ENCODE assay signal across 2 cellular contexts in the genomic region with DNA sequence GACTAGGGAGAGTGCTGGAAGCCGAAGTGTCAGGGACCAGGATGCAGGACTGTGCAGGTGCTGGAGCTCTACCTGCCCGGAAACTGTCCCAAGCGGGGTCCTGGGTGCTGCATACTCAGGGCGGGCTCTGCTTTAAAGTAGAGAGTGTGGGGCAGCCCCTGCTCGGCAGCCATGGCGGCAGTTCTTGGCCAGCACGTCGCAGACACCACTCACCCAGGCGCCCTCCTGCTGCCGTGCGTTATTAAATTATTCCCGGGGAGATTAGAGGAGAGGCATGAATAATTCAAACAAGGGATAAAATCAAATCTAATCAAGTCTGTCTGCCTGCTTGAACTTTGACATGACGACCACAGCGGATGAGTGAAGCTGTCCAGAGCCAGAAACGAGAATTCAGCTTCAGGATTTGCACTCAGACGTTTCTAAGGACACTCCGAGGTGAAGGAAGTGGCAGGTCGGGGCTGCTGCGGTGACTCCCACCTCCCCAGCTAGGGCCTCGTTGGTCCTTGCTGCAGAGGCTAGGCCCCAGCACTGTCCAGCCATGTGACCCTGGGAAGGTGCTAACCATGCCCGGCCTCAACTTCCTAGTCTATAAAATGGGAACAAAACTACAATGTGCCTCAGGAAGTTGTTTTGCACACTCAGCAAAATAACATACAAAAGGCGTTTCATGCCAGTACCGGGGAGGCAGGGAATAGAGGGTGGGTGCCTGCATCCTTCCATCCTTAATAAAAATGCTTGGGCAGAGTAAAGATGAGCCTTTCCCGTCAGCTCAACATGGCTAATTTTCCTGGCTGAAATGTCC.
A peak's percentile ranks its signal among the peaks of the same experiment; 100 is the strongest.
TF ChIP-seq lines count a peak whose summit lies in the region.

No MANE protein-coding gene starts in this region.

TF ChIP-seq in IMR-90, 13 proteins besides CTCF, POLR2A, EP300 and RAD21:
- TF ChIP-seq FOS (IDR thresholded peaks at IDR 0.05; ENCODE audit: low read depth, low read length) (no peak), MAFK (IDR thresholded peaks at IDR 0.05; ENCODE audit: low read depth, low read length) (peak; percentile 96)
TF ChIP-seq in IMR-90: peak in this region for 1.

TF ChIP-seq in K562, 482 proteins besides CTCF, POLR2A, EP300 and RAD21 (continues in another document):
- peak; percentile 88 for TF ChIP-seq C11orf30 (IDR thresholded peaks at IDR 0.05; ENCODE audit: low read depth)
- no peak for TF ChIP-seq ZNF311 (CRISPR knock-in tag; IDR thresholded peaks at IDR 0.05)
- TF ChIP-seq MEIS2 (IDR thresholded peaks at IDR 0.05; ENCODE audit: partially characterized antibody) = no peak
- no peak for TF ChIP-seq RCOR1 (IDR thresholded peaks at IDR 0.05; ENCODE audit: borderline replicate concordance in 1 of 2, low read depth in 2 of 2, low read length in 2 of 2)
- TF ChIP-seq, protein P1, sequence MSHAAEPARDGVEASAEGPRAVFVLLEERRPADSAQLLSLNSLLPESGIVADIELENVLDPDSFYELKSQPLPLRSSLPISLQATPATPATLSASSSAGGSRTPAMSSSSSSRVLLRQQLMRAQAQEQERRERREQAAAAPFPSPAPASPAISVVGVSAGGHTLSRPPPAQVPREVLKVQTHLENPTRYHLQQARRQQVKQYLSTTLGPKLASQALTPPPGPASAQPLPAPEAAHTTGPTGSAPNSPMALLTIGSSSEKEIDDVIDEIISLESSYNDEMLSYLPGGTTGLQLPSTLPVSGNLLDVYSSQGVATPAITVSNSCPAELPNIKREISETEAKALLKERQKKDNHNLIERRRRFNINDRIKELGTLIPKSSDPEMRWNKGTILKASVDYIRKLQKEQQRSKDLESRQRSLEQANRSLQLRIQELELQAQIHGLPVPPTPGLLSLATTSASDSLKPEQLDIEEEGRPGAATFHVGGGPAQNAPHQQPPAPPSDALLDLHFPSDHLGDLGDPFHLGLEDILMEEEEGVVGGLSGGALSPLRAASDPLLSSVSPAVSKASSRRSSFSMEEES (CRISPR knock-in tag; IDR thresholded peaks at IDR 0.05) = no peak
- TF ChIP-seq SMARCB1 (IDR thresholded peaks at IDR 0.05; ENCODE audit: insufficient read length, low read depth) = no peak
- no peak for TF ChIP-seq NR4A1 (CRISPR knock-in tag; IDR thresholded peaks at IDR 0.05)
- no peak for TF ChIP-seq NR4A1 (tag; IDR thresholded peaks at IDR 0.05)
- TF ChIP-seq MAFK (IDR thresholded peaks at IDR 0.05; ENCODE audit: low read length) = peak; percentile 91
- peak; percentile 88 for TF ChIP-seq MAFG (tag; conservative IDR thresholded peaks at IDR 0.05)
- no peak for TF ChIP-seq ZC3H8 (IDR thresholded peaks at IDR 0.05)
- TF ChIP-seq, protein P2, sequence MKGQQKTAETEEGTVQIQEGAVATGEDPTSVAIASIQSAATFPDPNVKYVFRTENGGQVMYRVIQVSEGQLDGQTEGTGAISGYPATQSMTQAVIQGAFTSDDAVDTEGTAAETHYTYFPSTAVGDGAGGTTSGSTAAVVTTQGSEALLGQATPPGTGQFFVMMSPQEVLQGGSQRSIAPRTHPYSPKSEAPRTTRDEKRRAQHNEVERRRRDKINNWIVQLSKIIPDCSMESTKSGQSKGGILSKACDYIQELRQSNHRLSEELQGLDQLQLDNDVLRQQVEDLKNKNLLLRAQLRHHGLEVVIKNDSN (CRISPR knock-in tag; IDR thresholded peaks at IDR 0.05) = no peak
- TF ChIP-seq, protein P3, sequence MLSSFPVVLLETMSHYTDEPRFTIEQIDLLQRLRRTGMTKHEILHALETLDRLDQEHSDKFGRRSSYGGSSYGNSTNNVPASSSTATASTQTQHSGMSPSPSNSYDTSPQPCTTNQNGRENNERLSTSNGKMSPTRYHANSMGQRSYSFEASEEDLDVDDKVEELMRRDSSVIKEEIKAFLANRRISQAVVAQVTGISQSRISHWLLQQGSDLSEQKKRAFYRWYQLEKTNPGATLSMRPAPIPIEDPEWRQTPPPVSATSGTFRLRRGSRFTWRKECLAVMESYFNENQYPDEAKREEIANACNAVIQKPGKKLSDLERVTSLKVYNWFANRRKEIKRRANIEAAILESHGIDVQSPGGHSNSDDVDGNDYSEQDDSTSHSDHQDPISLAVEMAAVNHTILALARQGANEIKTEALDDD (IDR thresholded peaks at IDR 0.05) = no peak
- TF ChIP-seq, protein P4, sequence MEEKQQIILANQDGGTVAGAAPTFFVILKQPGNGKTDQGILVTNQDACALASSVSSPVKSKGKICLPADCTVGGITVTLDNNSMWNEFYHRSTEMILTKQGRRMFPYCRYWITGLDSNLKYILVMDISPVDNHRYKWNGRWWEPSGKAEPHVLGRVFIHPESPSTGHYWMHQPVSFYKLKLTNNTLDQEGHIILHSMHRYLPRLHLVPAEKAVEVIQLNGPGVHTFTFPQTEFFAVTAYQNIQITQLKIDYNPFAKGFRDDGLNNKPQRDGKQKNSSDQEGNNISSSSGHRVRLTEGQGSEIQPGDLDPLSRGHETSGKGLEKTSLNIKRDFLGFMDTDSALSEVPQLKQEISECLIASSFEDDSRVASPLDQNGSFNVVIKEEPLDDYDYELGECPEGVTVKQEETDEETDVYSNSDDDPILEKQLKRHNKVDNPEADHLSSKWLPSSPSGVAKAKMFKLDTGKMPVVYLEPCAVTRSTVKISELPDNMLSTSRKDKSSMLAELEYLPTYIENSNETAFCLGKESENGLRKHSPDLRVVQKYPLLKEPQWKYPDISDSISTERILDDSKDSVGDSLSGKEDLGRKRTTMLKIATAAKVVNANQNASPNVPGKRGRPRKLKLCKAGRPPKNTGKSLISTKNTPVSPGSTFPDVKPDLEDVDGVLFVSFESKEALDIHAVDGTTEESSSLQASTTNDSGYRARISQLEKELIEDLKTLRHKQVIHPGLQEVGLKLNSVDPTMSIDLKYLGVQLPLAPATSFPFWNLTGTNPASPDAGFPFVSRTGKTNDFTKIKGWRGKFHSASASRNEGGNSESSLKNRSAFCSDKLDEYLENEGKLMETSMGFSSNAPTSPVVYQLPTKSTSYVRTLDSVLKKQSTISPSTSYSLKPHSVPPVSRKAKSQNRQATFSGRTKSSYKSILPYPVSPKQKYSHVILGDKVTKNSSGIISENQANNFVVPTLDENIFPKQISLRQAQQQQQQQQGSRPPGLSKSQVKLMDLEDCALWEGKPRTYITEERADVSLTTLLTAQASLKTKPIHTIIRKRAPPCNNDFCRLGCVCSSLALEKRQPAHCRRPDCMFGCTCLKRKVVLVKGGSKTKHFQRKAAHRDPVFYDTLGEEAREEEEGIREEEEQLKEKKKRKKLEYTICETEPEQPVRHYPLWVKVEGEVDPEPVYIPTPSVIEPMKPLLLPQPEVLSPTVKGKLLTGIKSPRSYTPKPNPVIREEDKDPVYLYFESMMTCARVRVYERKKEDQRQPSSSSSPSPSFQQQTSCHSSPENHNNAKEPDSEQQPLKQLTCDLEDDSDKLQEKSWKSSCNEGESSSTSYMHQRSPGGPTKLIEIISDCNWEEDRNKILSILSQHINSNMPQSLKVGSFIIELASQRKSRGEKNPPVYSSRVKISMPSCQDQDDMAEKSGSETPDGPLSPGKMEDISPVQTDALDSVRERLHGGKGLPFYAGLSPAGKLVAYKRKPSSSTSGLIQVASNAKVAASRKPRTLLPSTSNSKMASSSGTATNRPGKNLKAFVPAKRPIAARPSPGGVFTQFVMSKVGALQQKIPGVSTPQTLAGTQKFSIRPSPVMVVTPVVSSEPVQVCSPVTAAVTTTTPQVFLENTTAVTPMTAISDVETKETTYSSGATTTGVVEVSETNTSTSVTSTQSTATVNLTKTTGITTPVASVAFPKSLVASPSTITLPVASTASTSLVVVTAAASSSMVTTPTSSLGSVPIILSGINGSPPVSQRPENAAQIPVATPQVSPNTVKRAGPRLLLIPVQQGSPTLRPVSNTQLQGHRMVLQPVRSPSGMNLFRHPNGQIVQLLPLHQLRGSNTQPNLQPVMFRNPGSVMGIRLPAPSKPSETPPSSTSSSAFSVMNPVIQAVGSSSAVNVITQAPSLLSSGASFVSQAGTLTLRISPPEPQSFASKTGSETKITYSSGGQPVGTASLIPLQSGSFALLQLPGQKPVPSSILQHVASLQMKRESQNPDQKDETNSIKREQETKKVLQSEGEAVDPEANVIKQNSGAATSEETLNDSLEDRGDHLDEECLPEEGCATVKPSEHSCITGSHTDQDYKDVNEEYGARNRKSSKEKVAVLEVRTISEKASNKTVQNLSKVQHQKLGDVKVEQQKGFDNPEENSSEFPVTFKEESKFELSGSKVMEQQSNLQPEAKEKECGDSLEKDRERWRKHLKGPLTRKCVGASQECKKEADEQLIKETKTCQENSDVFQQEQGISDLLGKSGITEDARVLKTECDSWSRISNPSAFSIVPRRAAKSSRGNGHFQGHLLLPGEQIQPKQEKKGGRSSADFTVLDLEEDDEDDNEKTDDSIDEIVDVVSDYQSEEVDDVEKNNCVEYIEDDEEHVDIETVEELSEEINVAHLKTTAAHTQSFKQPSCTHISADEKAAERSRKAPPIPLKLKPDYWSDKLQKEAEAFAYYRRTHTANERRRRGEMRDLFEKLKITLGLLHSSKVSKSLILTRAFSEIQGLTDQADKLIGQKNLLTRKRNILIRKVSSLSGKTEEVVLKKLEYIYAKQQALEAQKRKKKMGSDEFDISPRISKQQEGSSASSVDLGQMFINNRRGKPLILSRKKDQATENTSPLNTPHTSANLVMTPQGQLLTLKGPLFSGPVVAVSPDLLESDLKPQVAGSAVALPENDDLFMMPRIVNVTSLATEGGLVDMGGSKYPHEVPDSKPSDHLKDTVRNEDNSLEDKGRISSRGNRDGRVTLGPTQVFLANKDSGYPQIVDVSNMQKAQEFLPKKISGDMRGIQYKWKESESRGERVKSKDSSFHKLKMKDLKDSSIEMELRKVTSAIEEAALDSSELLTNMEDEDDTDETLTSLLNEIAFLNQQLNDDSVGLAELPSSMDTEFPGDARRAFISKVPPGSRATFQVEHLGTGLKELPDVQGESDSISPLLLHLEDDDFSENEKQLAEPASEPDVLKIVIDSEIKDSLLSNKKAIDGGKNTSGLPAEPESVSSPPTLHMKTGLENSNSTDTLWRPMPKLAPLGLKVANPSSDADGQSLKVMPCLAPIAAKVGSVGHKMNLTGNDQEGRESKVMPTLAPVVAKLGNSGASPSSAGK (IDR thresholded peaks at IDR 0.05) = no peak
- no peak for TF ChIP-seq ADNP (tag; IDR thresholded peaks at IDR 0.05)
- no peak for TF ChIP-seq SMARCC2 (IDR thresholded peaks at IDR 0.05; ENCODE audit: low read depth)
- TF ChIP-seq ZBTB12 (CRISPR knock-in tag; IDR thresholded peaks at IDR 0.05) = no peak
- no peak for TF ChIP-seq NR2F6 (CRISPR knock-in tag; IDR thresholded peaks at IDR 0.05)
- TF ChIP-seq ZBTB49 (CRISPR knock-in tag; IDR thresholded peaks at IDR 0.05; ENCODE audit: borderline replicate concordance) = no peak
- TF ChIP-seq YY1 (IDR thresholded peaks at IDR 0.05; ENCODE audit: borderline replicate concordance in 1 of 3, control insufficient read depth in 1 of 3, extremely low read depth in 1 of 3, insufficient read depth in 3 of 3, insufficient read length in 1 of 3, insufficient replicate concordance in 2 of 3, low read depth in 1 of 3, low read length in 2 of 3) = no peak
- peak; percentile 91 for TF ChIP-seq ZNF316 (IDR thresholded peaks at IDR 0.05)
- peak; percentile 91 for TF ChIP-seq MAFF (IDR thresholded peaks at IDR 0.05; ENCODE audit: low read length)
- TF ChIP-seq NFIC (IDR thresholded peaks at IDR 0.05) = no peak
- no peak for TF ChIP-seq GATAD2A (IDR thresholded peaks at IDR 0.05)
- TF ChIP-seq, protein P5, sequence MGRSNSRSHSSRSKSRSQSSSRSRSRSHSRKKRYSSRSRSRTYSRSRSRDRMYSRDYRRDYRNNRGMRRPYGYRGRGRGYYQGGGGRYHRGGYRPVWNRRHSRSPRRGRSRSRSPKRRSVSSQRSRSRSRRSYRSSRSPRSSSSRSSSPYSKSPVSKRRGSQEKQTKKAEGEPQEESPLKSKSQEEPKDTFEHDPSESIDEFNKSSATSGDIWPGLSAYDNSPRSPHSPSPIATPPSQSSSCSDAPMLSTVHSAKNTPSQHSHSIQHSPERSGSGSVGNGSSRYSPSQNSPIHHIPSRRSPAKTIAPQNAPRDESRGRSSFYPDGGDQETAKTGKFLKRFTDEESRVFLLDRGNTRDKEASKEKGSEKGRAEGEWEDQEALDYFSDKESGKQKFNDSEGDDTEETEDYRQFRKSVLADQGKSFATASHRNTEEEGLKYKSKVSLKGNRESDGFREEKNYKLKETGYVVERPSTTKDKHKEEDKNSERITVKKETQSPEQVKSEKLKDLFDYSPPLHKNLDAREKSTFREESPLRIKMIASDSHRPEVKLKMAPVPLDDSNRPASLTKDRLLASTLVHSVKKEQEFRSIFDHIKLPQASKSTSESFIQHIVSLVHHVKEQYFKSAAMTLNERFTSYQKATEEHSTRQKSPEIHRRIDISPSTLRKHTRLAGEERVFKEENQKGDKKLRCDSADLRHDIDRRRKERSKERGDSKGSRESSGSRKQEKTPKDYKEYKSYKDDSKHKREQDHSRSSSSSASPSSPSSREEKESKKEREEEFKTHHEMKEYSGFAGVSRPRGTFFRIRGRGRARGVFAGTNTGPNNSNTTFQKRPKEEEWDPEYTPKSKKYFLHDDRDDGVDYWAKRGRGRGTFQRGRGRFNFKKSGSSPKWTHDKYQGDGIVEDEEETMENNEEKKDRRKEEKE (IDR thresholded peaks at IDR 0.05; ENCODE audit: borderline replicate concordance in 1 of 2, control insufficient read depth in 1 of 2, low read depth in 2 of 2, low read length in 1 of 2) = no peak
- TF ChIP-seq, protein P6, sequence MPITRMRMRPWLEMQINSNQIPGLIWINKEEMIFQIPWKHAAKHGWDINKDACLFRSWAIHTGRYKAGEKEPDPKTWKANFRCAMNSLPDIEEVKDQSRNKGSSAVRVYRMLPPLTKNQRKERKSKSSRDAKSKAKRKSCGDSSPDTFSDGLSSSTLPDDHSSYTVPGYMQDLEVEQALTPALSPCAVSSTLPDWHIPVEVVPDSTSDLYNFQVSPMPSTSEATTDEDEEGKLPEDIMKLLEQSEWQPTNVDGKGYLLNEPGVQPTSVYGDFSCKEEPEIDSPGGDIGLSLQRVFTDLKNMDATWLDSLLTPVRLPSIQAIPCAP (CRISPR knock-in tag; IDR thresholded peaks at IDR 0.05; ENCODE audit: borderline replicate concordance) = no peak
- TF ChIP-seq BACH1 (tag; IDR thresholded peaks at IDR 0.05) = no peak
- no peak for TF ChIP-seq ZNF707 (CRISPR knock-in tag; conservative IDR thresholded peaks at IDR 0.05)
- TF ChIP-seq MTA2 (IDR thresholded peaks at IDR 0.05; ENCODE audit: low read depth) = no peak
- TF ChIP-seq EHMT2 (IDR thresholded peaks at IDR 0.05) = no peak
